ENCODE assay signal across 11 cellular contexts in genomic region chr16:82773018-82773417, GRCh38.
"Had no signal": no experiment of that assay in that cellular context is flagged by ENCODE, and none has a peak within 500 bp of the region (broad histone marks: within the 10 kb centered on the region; RNA-seq: fewer than 3 reads in every experiment).

No MANE protein-coding gene starts in this region.

- H3K9me3 ChIP-seq: ascending aorta, left ventricle myocardium inferior, right lobe of liver, testis, upper lobe of left lung had no signal

- H3K4me3 ChIP-seq: ascending aorta, left ventricle myocardium inferior, right lobe of liver, testis, upper lobe of left lung had no signal

- H3K4me1 ChIP-seq: right lobe of liver, testis, upper lobe of left lung had no signal

- H3K27ac ChIP-seq: ascending aorta, left ventricle myocardium inferior, right lobe of liver, testis, upper lobe of left lung had no signal

- DNase-seq: activated B cell treated with CpG ODN at 0.5 μM for 24 hours; activated CD4-positive, alpha-beta T cell treated with anti-CD3 and anti-CD28 coated beads, Interleukin-2, amount 50 U/mL, for 1 hour; activated naive CD8-positive, alpha-beta T cell treated with anti-CD3 and anti-CD28 coated beads, Interleukin-2, amount 50 U/mL, for 24 hours; hippocampal formation; kidney; left ventricle myocardium inferior; right lobe of liver; stimulated activated naive CD8-positive, alpha-beta T cell treated with anti-CD3 and anti-CD28 coated beads, Interleukin-15, amount 100 ng/mL, for 72 hours; testis; upper lobe of left lung had no signal

- H3K36me3 ChIP-seq: ascending aorta, left ventricle myocardium inferior, right lobe of liver, upper lobe of left lung had no signal

- H3K27me3 ChIP-seq: ascending aorta, right lobe of liver, testis, upper lobe of left lung had no signal

- ATAC-seq: activated naive CD8-positive, alpha-beta T cell treated with anti-CD3 and anti-CD28 coated beads, Interleukin-2, amount 50 U/mL, for 24 hours; right lobe of liver; stimulated activated naive CD8-positive, alpha-beta T cell treated with anti-CD3 and anti-CD28 coated beads, Interleukin-15, amount 100 ng/mL, for 72 hours had no signal
